Comparison of ENCODE assay signal across 8 cellular contexts in genomic region chr22:46576556-46577351, GRCh38. TPM values are rescaled to one million over a fixed set of nuclear protein-coding genes. Genes with fewer than 3 reads are reported as not detected.
A peak's percentile ranks its signal among the peaks of the same experiment; 100 is the strongest.
DNase-seq lines count a peak whose midpoint lies in the region; FAIRE-seq and TF ChIP-seq lines count a peak whose summit lies in the region.

No MANE protein-coding gene starts in this region.

- TF ChIP-seq POLR2A in GM12891 (IDR thresholded peaks at IDR 0.05; ENCODE audit: low read depth, low read length) (no peak), breast epithelium (IDR thresholded peaks at IDR 0.05) (no peak)

- H3K9ac ChIP-seq in kidney (ENCODE audit: low read length in 2 of 2) = peak overlapping the region in 1 of 2 donors; percentile 22

- FAIRE-seq in GM12891 (lab: Jason Lieb, UNC) (peak; percentile 87), kidney (lab: Jason Lieb, UNC) (no peak)

- H3K4me3 ChIP-seq in breast epithelium (peak overlapping the region; percentile 63 to 92 (median 68)), kidney (ENCODE audit: low read length in 2 of 2) (peak overlapping the region; percentile 2 to 49)

- H3K36me3 ChIP-seq in breast epithelium (no peaks in the 10 kb centered on the region), kidney (ENCODE audit: control insufficient read depth in 1 of 2, insufficient read depth in 2 of 2, low read length in 2 of 2) (no peaks in the 10 kb centered on the region)

- peaks cover 2 to 5% of the 10 kb centered on the region in 2 donors for H3K9me3 ChIP-seq in breast epithelium
- H3K9me3 ChIP-seq in kidney (ENCODE audit: control insufficient read depth in 1 of 2, low read length in 2 of 2) = peaks cover 0 to 3% of the 10 kb centered on the region in 2 donors

- DNase-seq in GM12891 (ENCODE audit: insufficient read length, low spot score) (peak; percentile 90), HT-29 (ENCODE audit: low spot score) (peak; percentile 22), UCSD-AML1 (lab: John Stamatoyannopoulos, UW; ENCODE audit: unreplicated experiment) (peak; percentile 51), breast epithelium (ENCODE audit: low spot score in 2 of 2) (no peak), kidney (peak; percentile 82), NCI-H226 (no peak), T1000 (lab: John Stamatoyannopoulos, UW) (no peak)
- DNase-seq in stimulated activated CD4-positive, alpha-beta T cell treated with anti-CD3 and anti-CD28 coated beads, Interleukin-4, amount 100 ng/mL, for 4 hours = peak; percentile 58 to 72

- H3K27me3 ChIP-seq in breast epithelium = no peaks in the 10 kb centered on the region

- H3K4me1 ChIP-seq in breast epithelium (peaks cover 13 to 22% of the 10 kb centered on the region in 2 donors), kidney (ENCODE audit: control insufficient read depth in 1 of 2, insufficient read depth in 1 of 2, low read depth in 1 of 2, low read length in 2 of 2) (peaks cover 24 to 42% of the 10 kb centered on the region in 2 donors)

- TF ChIP-seq CTCF in breast epithelium (IDR thresholded peaks at IDR 0.05) (no peak), kidney (IDR thresholded peaks at IDR 0.05; ENCODE audit: borderline replicate concordance, extremely low read depth, insufficient read depth) (no peak)

- peak overlapping the region; percentile 89 for H3K27ac ChIP-seq in breast epithelium
- H3K27ac ChIP-seq in kidney (ENCODE audit: low read depth in 2 of 2, low read length in 2 of 2) = no peak overlapping the region

- intact Hi-C loops in breast epithelium (cut with DNase I; ENCODE audit: low total_unique reads) = no loop called here
- intact Hi-C loops in kidney (cut with DNase I) = no loop called here

TF ChIP-seq in GM12891, 5 proteins besides CTCF, POLR2A, EP300 and RAD21:
- TF ChIP-seq PAX5 (IDR thresholded peaks at IDR 0.05; ENCODE audit: insufficient read depth, low read length, severe bottlenecking) (no peak), SPI1 (IDR thresholded peaks at IDR 0.05; ENCODE audit: low read depth, low read length) (no peak), POLR2AphosphoS5 (IDR thresholded peaks at IDR 0.05; ENCODE audit: low read depth, low read length) (no peak), POU2F2 (IDR thresholded peaks at IDR 0.05; ENCODE audit: low read depth, low read length) (no peak), TAF1 (IDR thresholded peaks at IDR 0.05; ENCODE audit: low read depth, low read length) (no peak)

RNA-seq across cellular contexts. Expression of gene CELSR1, which starts 39.3 kb away (rescaled TPM):
- polyA plus RNA-seq in GM12891 (2012; ENCODE audit: low read depth, missing spikeins) = 0.90 TPM
- total RNA-seq in HT-29 (2014; rRNA removed; shearing (Covaris generic)) = 6.8 and 12.4 TPM in 2 replicates
- total RNA-seq in breast epithelium (10 to 100 TPM in 2 of 3 donors, under 1 TPM in 1; 0.96 to 36.7 (median 21.2) TPM), kidney (49.9 TPM)
- 15.7 TPM for polyA plus RNA-seq in kidney (ENCODE audit: insufficient read depth, low read depth, low replicate concordance)

RNA-seq across cellular contexts. Expression of gene GRAMD4, which starts 43.4 kb away (rescaled TPM):
- 8.7 TPM for polyA plus RNA-seq in GM12891 (2012; ENCODE audit: low read depth, missing spikeins)
- total RNA-seq in HT-29 (2014; rRNA removed; shearing (Covaris generic)) = 22.5 and 26.7 TPM in 2 replicates
- total RNA-seq in breast epithelium = 10 to 100 TPM; 28.4 to 85.6 (median 61.0) TPM
- total RNA-seq in kidney = 58.2 TPM
- 12.1 TPM for polyA plus RNA-seq in kidney (ENCODE audit: insufficient read depth, low read depth, low replicate concordance)

Comparison
In these comparisons a context has a peak if more than half of its experiments do, and no peak if none do; other contexts are left out.
1. DNase-seq: peak in GM12891 (single experiment), HT-29 (single experiment), UCSD-AML1 (single experiment), kidney (single experiment) and stimulated activated CD4-positive, alpha-beta T cell treated with anti-CD3 and anti-CD28 coated beads, Interleukin-4, amount 100 ng/mL, for 4 hours (2 of 2); none in breast epithelium (0 of 2), NCI-H226 (single experiment) and T1000 (single experiment).
2. H3K27ac ChIP-seq: peak in breast epithelium (2 of 2); none in kidney (0 of 2).